In the genomic region with DNA sequence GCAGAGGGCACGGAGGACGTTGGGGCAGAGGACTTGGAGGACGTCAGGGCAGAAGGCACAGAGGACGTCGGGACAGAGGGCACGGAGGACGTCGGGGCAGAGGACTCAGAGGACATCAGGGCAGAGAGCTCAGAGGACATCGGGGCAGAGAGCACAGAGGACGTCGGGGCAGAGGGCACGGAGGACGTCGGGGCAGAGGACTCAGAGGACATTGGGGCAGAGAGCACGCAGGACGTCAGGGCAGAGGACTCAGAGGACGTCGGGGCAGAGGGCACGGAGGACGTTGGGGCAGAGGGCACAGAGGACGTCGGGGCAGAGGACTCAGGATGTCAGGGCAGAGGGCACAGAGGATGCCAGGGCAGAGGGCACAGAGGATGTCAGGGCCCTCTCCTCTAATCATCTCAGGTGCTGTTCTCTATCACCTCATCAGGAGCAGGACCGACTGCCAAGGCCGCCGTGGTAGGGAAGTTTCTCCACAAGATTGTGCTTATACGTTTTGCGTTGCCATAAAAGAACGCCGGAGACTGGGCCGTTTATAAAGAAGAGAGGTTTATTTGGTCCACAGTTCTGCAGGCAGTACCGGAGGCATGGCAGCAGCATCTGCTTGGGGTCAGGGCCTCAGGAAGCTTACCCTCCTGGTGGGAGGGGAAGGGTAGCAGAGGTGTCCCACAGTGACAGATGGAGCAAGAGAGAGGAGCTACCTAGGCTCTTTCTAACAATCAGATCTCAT, we compare ENCODE assay signal across 17 cellular contexts. TPM values are rescaled to one million over a fixed set of nuclear protein-coding genes. Genes with fewer than 3 reads are reported as not detected.
DNase-seq lines count a peak whose midpoint lies in the region; ATAC-seq, FAIRE-seq and TF ChIP-seq lines count a peak whose summit lies in the region.
"Had no signal": no experiment of that assay in that cellular context is flagged by ENCODE, and none has a peak within 500 bp of the region (broad histone marks: within the 10 kb centered on the region; RNA-seq: fewer than 3 reads in every experiment).

No MANE protein-coding gene starts in this region.

- H3K18ac ChIP-seq in trophoblast cell (ENCODE audit: low read length): no peak overlapping the region

- H4K8ac ChIP-seq in trophoblast cell (ENCODE audit: low read depth, low read length): no peak overlapping the region

- WGBS in trophoblast cell (ENCODE audit: extremely low coverage, insufficient coverage, insufficient read length): no CpG with 5 or more reads among the region's 31 CpGs

- ATAC-seq in GM21526 (IDR thresholded peaks at IDR 0.05; ENCODE audit: low FRiP score, unreplicated experiment): no peak
- ATAC-seq: HCT116 had no signal

- H3K27ac Mint-ChIP-seq in progenitor cell of endocrine pancreas: no peak overlapping the region
- H3K27ac Mint-ChIP-seq: CD4-positive, alpha-beta memory T cell had no signal

- no peak overlapping the region for H3K4ac ChIP-seq in trophoblast cell (ENCODE audit: low read depth, low read length)

- no peaks in the 10 kb centered on the region for H3K9me3 Mint-ChIP-seq in progenitor cell of endocrine pancreas (ENCODE audit: low read depth)
- H3K9me3 Mint-ChIP-seq: CD4-positive, alpha-beta memory T cell had no signal

- no peaks in the 10 kb centered on the region for H3K4me1 Mint-ChIP-seq in progenitor cell of endocrine pancreas (ENCODE audit: low read depth)
- H3K4me1 Mint-ChIP-seq: CD4-positive, alpha-beta memory T cell had no signal

- peaks cover 7% of the 10 kb centered on the region for H3K27me3 Mint-ChIP-seq in progenitor cell of endocrine pancreas

- H3K4me3 Mint-ChIP-seq in progenitor cell of endocrine pancreas (ENCODE audit: low read depth): no peak overlapping the region
- H3K4me3 Mint-ChIP-seq: CD4-positive, alpha-beta memory T cell had no signal

- H2AFZ ChIP-seq in trophoblast cell (ENCODE audit: insufficient read depth, low read length, poor library complexity): no peak overlapping the region

- TF ChIP-seq CTCF in kidney (IDR thresholded peaks at IDR 0.05; ENCODE audit: borderline replicate concordance, extremely low read depth, insufficient read depth): no peak
- no peak for TF ChIP-seq CTCF in progenitor cell of endocrine pancreas (IDR thresholded peaks at IDR 0.05; ENCODE audit: unreplicated experiment)

- H2BK12ac ChIP-seq in trophoblast cell (ENCODE audit: low read length): no peak overlapping the region

- no peaks in the 10 kb centered on the region for H3K36me3 Mint-ChIP-seq in progenitor cell of endocrine pancreas (ENCODE audit: insufficient read depth)
- H3K36me3 Mint-ChIP-seq: CD4-positive, alpha-beta memory T cell had no signal

- H3K27me3 ChIP-seq in trophoblast cell (ENCODE audit: insufficient read depth, low read length): no peaks in the 10 kb centered on the region
- H3K27me3 ChIP-seq: BE2C had no signal

- H3K79me1 ChIP-seq in trophoblast cell (ENCODE audit: low read length): no peaks in the 10 kb centered on the region

- H3K23ac ChIP-seq in trophoblast cell (ENCODE audit: low read length): no peak overlapping the region

- no peak overlapping the region for H4K12ac ChIP-seq in trophoblast cell (ENCODE audit: low read depth, low read length)

- intact Hi-C loops in kidney (cut with DNase I): no loop called here

- H3K36me3 ChIP-seq in kidney (ENCODE audit: control insufficient read depth in 1 of 2, insufficient read depth in 2 of 2, low read length in 2 of 2) (no peaks in the 10 kb centered on the region), trophoblast cell (ENCODE audit: control insufficient read depth in 1 of 2, insufficient read depth in 2 of 2, low read length in 2 of 2) (no peaks in the 10 kb centered on the region)
- H3K36me3 ChIP-seq: BE2C had no signal

- H4K91ac ChIP-seq in trophoblast cell (ENCODE audit: low read depth, low read length): no peak overlapping the region

- H3K4me3 ChIP-seq in kidney (ENCODE audit: low read length in 2 of 2): no peak overlapping the region
- peak overlapping the region; percentile 25 for H3K4me3 ChIP-seq in trophoblast cell (ENCODE audit: low read depth, low read length)

- H3K4me1 ChIP-seq in kidney (ENCODE audit: control insufficient read depth in 1 of 2, insufficient read depth in 1 of 2, low read depth in 1 of 2, low read length in 2 of 2) (peaks cover 0 to 4% of the 10 kb centered on the region in 2 donors), trophoblast cell (ENCODE audit: control insufficient read depth in 1 of 2, insufficient read depth in 2 of 2, low read length in 2 of 2) (peaks cover 0 to 10% of the 10 kb centered on the region in 2 experiments)
- H3K4me1 ChIP-seq: BE2C had no signal

- H2BK120ac ChIP-seq in trophoblast cell (ENCODE audit: insufficient read depth, low read length, poor library complexity): no peak overlapping the region

- H3K9ac ChIP-seq in kidney (ENCODE audit: low read length in 2 of 2): no peak overlapping the region
- H3K9ac ChIP-seq in trophoblast cell (ENCODE audit: low read length): no peak overlapping the region

- no peak overlapping the region for H2AK5ac ChIP-seq in trophoblast cell (ENCODE audit: low read length)

- no peak for FAIRE-seq in kidney (lab: Jason Lieb, UNC)

- no peak overlapping the region for H3K14ac ChIP-seq in trophoblast cell (ENCODE audit: low read length)

- DNase-seq in activated effector memory CD4-positive, alpha-beta T cell treated with anti-CD3 and anti-CD28 coated beads, Interleukin-2, amount 50 U/mL, for 16 hours: peak; percentile 24
- no peak for DNase-seq in activated effector memory CD4-positive, alpha-beta T cell treated with Interleukin-2 at 50 U/mL for 16 hours
- peak; percentile 51 for DNase-seq in kidney
- no peak for DNase-seq in trophoblast cell
- no peak for DNase-seq in NCI-H1092 treated with DMSO at 0.1 percent for 48 hours (lab: John Stamatoyannopoulos, UW)
- no peak for DNase-seq in progenitor cell of endocrine pancreas (ENCODE audit: low spot score, unreplicated experiment)
- DNase-seq in T-helper 9 cell: no peak
- DNase-seq: 8988T; BE2C; Calu3; CD4-positive, alpha-beta memory T cell; DMS53; NCI-H187; NCI-H345; NCI-H526 treated with DMSO at 0.1 percent for 48 hours had no signal

- no peaks in the 10 kb centered on the region for H3K79me2 ChIP-seq in trophoblast cell (ENCODE audit: control insufficient read depth, insufficient read depth, low read length, poor library complexity)

- H2BK5ac ChIP-seq in trophoblast cell (ENCODE audit: low read depth, low read length, poor library complexity): no peak overlapping the region

- no peak overlapping the region for H3K4me2 ChIP-seq in trophoblast cell (ENCODE audit: low read length)

- H3K9me3 ChIP-seq in kidney (ENCODE audit: control insufficient read depth in 1 of 2, low read length in 2 of 2) (no peaks in the 10 kb centered on the region), trophoblast cell (ENCODE audit: insufficient read depth, low read depth, low read length) (peaks cover 5% of the 10 kb centered on the region)
- H3K9me3 ChIP-seq: BE2C had no signal

- no peak overlapping the region for H3K27ac ChIP-seq in kidney (ENCODE audit: low read depth in 2 of 2, low read length in 2 of 2)
- H3K27ac ChIP-seq in trophoblast cell (ENCODE audit: low read depth, low read length): no peak overlapping the region

RNA-seq across cellular contexts. Expression of gene ADAMTS2, which starts 29.4 kb away (rescaled TPM):
- 13.6 TPM for total RNA-seq in kidney
- polyA plus RNA-seq in kidney (ENCODE audit: insufficient read depth, low read depth, low replicate concordance): 2.0 TPM
- polyA plus RNA-seq in trophoblast cell (2013): 26.0 and 27.6 TPM in 2 replicates
- 2.1 and 2.5 TPM in 2 replicates for total RNA-seq in progenitor cell of endocrine pancreas
- total RNA-seq: Calu3; CD4-positive, alpha-beta memory T cell had no signal

Comparison
In these comparisons a context has a peak if more than half of its experiments do, and no peak if none do; other contexts are left out.
1. DNase-seq: peak in activated effector memory CD4-positive, alpha-beta T cell treated with anti-CD3 and anti-CD28 coated beads, Interleukin-2, amount 50 U/mL, for 16 hours (single experiment) and kidney (single experiment); none in activated effector memory CD4-positive, alpha-beta T cell treated with Interleukin-2 at 50 U/mL for 16 hours (single experiment), trophoblast cell (0 of 2), NCI-H1092 treated with DMSO at 0.1 percent for 48 hours (single experiment), progenitor cell of endocrine pancreas (single experiment) and T-helper 9 cell (single experiment).